ENCODE assay signal across 1 cellular context in the genomic region with DNA sequence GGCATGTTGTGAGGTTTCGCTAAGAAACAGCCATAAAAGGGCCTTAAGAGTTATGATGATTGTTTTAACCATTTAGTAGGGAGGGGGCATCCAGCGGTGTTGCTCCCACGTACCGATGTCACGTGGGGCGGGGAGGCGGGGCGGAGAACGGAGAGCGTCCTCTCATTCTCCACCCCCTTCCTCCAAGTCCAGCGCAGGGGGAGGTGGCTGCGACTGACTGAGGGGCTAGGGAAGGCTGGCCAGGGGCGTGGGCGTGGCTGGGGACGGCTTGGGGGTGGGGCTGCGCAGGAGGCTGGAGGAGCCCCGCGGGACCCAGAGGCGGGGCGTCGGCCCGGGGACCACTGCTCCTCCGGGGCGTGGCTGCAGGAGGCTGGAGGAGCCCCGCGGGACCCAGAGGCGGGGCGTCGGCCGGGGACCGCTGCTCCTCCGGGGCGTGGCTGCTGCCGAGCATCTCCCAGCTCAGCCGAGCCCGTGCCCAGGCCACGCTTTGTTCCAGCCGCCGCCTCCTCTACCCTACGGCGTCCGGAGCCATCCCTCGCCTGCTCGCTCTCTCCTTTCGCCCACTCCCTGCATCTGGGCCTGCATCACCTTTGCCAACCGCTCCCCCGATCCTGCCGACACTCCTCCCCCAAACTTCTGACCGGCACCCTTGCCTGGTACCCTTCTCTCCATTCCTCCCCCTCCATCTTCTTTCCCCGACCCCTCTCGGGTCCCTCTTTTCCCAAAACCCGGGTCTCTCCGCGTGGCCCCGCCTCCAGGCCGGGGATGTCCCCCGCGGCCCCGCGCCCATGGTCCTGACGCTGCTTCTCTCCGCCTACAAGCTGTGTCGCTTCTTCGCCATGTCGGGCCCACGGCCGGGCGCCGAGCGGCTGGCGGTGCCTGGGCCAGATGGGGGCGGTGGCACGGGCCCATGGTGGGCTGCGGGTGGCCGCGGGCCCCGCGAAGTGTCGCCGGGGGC.
A peak's percentile ranks its signal among the peaks of the same experiment; 100 is the strongest.
TF ChIP-seq lines count a peak whose summit lies in the region.

A gene (plus strand): TSS at position 450 of the 958 bp plus-strand sequence. CDS start 339 bp downstream, at position 789.

TF ChIP-seq in HEK293, 187 proteins besides CTCF, POLR2A, EP300 and RAD21 (continued from another document and continues in another):
- TF ChIP-seq ZNF16 (tag by site-specific recombination; IDR thresholded peaks at IDR 0.05; ENCODE audit: low read depth) (no peak), ZNF658 (tag by site-specific recombination; IDR thresholded peaks at IDR 0.05) (no peak), KLF10 (tag by site-specific recombination; IDR thresholded peaks at IDR 0.05) (peak; percentile 90), YY2 (tag by site-specific recombination; IDR thresholded peaks at IDR 0.05) (peak; percentile 53; the same call in 1 of the 2 replicates), KLF16 (tag by site-specific recombination; IDR thresholded peaks at IDR 0.05) (peak; percentile 40), ZNF335 (tag by site-specific recombination; conservative IDR thresholded peaks at IDR 0.05) (peak; percentile 98), SETDB1 (IDR thresholded peaks at IDR 0.05; ENCODE audit: insufficient read length, low read length) (no peak), ZSCAN30 (tag by site-specific recombination; IDR thresholded peaks at IDR 0.05) (0 out of 2 replicates have a peak, but pooled peaks have one; percentile 48), ZNF366 (tag by site-specific recombination; conservative IDR thresholded peaks at IDR 0.05) (peak; percentile 95), KLF1 (tag by site-specific recombination; IDR thresholded peaks at IDR 0.05) (peak; percentile 96), ZFHX2 (tag by site-specific recombination; conservative IDR thresholded peaks at IDR 0.05) (peak; percentile 96), ZNF394 (tag by site-specific recombination; IDR thresholded peaks at IDR 0.05; ENCODE audit: borderline replicate concordance) (peak; percentile 73; the same call in 1 of the 2 replicates), ZNF785 (tag by site-specific recombination; IDR thresholded peaks at IDR 0.05) (peak; percentile 89; the same call in 1 of the 2 replicates), OSR2 (tag by site-specific recombination; IDR thresholded peaks at IDR 0.05) (no peak), ZNF132 (tag by site-specific recombination; IDR thresholded peaks at IDR 0.05; ENCODE audit: borderline replicate concordance) (no peak), RBAK (tag by site-specific recombination; IDR thresholded peaks at IDR 0.05) (no peak), ZNF426 (tag by site-specific recombination; IDR thresholded peaks at IDR 0.05) (no peak), ZBTB48 (tag by site-specific recombination; IDR thresholded peaks at IDR 0.05) (peak; percentile 93), ZNF404 (tag by site-specific recombination; IDR thresholded peaks at IDR 0.05) (no peak), ZNF24 (tag by site-specific recombination; IDR thresholded peaks at IDR 0.05) (peak; percentile 65; the same call in 1 of the 2 replicates), ZNF146 (tag by site-specific recombination; IDR thresholded peaks at IDR 0.05) (no peak), KLF7 (tag by site-specific recombination; IDR thresholded peaks at IDR 0.05; ENCODE audit: borderline replicate concordance) (peak; percentile 78; the same call in 1 of the 2 replicates)
- TF ChIP-seq, protein P1, sequence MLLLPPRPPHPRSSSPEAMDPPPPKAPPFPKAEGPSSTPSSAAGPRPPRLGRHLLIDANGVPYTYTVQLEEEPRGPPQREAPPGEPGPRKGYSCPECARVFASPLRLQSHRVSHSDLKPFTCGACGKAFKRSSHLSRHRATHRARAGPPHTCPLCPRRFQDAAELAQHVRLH (tag by site-specific recombination; IDR thresholded peaks at IDR 0.05) = peak; percentile 73; the same call in 1 of the 2 replicates
- TF ChIP-seq, protein P2, sequence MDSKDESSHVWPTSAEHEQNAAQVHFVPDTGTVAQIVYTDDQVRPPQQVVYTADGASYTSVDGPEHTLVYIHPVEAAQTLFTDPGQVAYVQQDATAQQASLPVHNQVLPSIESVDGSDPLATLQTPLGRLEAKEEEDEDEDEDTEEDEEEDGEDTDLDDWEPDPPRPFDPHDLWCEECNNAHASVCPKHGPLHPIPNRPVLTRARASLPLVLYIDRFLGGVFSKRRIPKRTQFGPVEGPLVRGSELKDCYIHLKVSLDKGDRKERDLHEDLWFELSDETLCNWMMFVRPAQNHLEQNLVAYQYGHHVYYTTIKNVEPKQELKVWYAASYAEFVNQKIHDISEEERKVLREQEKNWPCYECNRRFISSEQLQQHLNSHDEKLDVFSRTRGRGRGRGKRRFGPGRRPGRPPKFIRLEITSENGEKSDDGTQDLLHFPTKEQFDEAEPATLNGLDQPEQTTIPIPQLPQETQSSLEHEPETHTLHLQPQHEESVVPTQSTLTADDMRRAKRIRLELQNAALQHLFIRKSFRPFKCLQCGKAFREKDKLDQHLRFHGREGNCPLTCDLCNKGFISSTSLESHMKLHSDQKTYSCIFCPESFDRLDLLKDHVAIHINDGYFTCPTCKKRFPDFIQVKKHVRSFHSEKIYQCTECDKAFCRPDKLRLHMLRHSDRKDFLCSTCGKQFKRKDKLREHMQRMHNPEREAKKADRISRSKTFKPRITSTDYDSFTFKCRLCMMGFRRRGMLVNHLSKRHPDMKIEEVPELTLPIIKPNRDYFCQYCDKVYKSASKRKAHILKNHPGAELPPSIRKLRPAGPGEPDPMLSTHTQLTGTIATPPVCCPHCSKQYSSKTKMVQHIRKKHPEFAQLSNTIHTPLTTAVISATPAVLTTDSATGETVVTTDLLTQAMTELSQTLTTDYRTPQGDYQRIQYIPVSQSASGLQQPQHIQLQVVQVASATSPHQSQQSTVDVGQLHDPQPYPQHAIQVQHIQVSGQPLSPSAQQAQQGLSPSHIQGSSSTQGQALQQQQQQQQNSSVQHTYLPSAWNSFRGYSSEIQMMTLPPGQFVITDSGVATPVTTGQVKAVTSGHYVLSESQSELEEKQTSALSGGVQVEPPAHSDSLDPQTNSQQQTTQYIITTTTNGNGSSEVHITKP (tag by site-specific recombination; IDR thresholded peaks at IDR 0.05) = peak; percentile 98
- TF ChIP-seq, protein P3, sequence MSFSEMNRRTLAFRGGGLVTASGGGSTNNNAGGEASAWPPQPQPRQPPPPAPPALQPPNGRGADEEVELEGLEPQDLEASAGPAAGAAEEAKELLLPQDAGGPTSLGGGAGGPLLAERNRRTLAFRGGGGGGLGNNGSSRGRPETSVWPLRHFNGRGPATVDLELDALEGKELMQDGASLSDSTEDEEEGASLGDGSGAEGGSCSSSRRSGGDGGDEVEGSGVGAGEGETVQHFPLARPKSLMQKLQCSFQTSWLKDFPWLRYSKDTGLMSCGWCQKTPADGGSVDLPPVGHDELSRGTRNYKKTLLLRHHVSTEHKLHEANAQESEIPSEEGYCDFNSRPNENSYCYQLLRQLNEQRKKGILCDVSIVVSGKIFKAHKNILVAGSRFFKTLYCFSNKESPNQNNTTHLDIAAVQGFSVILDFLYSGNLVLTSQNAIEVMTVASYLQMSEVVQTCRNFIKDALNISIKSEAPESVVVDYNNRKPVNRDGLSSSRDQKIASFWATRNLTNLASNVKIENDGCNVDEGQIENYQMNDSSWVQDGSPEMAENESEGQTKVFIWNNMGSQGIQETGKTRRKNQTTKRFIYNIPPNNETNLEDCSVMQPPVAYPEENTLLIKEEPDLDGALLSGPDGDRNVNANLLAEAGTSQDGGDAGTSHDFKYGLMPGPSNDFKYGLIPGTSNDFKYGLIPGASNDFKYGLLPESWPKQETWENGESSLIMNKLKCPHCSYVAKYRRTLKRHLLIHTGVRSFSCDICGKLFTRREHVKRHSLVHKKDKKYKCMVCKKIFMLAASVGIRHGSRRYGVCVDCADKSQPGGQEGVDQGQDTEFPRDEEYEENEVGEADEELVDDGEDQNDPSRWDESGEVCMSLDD (tag by site-specific recombination; IDR thresholded peaks at IDR 0.05) = peak; percentile 84
- TF ChIP-seq, protein P4, sequence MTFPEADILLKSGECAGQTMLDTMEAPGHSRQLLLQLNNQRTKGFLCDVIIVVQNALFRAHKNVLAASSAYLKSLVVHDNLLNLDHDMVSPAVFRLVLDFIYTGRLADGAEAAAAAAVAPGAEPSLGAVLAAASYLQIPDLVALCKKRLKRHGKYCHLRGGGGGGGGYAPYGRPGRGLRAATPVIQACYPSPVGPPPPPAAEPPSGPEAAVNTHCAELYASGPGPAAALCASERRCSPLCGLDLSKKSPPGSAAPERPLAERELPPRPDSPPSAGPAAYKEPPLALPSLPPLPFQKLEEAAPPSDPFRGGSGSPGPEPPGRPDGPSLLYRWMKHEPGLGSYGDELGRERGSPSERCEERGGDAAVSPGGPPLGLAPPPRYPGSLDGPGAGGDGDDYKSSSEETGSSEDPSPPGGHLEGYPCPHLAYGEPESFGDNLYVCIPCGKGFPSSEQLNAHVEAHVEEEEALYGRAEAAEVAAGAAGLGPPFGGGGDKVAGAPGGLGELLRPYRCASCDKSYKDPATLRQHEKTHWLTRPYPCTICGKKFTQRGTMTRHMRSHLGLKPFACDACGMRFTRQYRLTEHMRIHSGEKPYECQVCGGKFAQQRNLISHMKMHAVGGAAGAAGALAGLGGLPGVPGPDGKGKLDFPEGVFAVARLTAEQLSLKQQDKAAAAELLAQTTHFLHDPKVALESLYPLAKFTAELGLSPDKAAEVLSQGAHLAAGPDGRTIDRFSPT (tag by site-specific recombination; IDR thresholded peaks at IDR 0.05) = peak; percentile 85
- TF ChIP-seq, protein P5, sequence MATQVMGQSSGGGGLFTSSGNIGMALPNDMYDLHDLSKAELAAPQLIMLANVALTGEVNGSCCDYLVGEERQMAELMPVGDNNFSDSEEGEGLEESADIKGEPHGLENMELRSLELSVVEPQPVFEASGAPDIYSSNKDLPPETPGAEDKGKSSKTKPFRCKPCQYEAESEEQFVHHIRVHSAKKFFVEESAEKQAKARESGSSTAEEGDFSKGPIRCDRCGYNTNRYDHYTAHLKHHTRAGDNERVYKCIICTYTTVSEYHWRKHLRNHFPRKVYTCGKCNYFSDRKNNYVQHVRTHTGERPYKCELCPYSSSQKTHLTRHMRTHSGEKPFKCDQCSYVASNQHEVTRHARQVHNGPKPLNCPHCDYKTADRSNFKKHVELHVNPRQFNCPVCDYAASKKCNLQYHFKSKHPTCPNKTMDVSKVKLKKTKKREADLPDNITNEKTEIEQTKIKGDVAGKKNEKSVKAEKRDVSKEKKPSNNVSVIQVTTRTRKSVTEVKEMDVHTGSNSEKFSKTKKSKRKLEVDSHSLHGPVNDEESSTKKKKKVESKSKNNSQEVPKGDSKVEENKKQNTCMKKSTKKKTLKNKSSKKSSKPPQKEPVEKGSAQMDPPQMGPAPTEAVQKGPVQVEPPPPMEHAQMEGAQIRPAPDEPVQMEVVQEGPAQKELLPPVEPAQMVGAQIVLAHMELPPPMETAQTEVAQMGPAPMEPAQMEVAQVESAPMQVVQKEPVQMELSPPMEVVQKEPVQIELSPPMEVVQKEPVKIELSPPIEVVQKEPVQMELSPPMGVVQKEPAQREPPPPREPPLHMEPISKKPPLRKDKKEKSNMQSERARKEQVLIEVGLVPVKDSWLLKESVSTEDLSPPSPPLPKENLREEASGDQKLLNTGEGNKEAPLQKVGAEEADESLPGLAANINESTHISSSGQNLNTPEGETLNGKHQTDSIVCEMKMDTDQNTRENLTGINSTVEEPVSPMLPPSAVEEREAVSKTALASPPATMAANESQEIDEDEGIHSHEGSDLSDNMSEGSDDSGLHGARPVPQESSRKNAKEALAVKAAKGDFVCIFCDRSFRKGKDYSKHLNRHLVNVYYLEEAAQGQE (tag by site-specific recombination; IDR thresholded peaks at IDR 0.05) = peak; percentile 54; the same call in 1 of the 2 replicates
- TF ChIP-seq, protein P6, sequence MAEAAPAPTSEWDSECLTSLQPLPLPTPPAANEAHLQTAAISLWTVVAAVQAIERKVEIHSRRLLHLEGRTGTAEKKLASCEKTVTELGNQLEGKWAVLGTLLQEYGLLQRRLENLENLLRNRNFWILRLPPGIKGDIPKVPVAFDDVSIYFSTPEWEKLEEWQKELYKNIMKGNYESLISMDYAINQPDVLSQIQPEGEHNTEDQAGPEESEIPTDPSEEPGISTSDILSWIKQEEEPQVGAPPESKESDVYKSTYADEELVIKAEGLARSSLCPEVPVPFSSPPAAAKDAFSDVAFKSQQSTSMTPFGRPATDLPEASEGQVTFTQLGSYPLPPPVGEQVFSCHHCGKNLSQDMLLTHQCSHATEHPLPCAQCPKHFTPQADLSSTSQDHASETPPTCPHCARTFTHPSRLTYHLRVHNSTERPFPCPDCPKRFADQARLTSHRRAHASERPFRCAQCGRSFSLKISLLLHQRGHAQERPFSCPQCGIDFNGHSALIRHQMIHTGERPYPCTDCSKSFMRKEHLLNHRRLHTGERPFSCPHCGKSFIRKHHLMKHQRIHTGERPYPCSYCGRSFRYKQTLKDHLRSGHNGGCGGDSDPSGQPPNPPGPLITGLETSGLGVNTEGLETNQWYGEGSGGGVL (tag by site-specific recombination; IDR thresholded peaks at IDR 0.05) = peak; percentile 74
- TF ChIP-seq, protein P7, sequence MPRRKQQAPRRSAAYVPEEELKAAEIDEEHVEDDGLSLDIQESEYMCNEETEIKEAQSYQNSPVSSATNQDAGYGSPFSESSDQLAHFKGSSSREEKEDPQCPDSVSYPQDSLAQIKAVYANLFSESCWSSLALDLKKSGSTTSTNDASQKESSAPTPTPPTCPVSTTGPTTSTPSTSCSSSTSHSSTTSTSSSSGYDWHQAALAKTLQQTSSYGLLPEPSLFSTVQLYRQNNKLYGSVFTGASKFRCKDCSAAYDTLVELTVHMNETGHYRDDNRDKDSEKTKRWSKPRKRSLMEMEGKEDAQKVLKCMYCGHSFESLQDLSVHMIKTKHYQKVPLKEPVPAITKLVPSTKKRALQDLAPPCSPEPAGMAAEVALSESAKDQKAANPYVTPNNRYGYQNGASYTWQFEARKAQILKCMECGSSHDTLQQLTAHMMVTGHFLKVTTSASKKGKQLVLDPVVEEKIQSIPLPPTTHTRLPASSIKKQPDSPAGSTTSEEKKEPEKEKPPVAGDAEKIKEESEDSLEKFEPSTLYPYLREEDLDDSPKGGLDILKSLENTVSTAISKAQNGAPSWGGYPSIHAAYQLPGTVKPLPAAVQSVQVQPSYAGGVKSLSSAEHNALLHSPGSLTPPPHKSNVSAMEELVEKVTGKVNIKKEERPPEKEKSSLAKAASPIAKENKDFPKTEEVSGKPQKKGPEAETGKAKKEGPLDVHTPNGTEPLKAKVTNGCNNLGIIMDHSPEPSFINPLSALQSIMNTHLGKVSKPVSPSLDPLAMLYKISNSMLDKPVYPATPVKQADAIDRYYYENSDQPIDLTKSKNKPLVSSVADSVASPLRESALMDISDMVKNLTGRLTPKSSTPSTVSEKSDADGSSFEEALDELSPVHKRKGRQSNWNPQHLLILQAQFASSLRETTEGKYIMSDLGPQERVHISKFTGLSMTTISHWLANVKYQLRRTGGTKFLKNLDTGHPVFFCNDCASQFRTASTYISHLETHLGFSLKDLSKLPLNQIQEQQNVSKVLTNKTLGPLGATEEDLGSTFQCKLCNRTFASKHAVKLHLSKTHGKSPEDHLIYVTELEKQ (tag by site-specific recombination; IDR thresholded peaks at IDR 0.05; ENCODE audit: borderline replicate concordance) = no peak
- TF ChIP-seq, protein P8, sequence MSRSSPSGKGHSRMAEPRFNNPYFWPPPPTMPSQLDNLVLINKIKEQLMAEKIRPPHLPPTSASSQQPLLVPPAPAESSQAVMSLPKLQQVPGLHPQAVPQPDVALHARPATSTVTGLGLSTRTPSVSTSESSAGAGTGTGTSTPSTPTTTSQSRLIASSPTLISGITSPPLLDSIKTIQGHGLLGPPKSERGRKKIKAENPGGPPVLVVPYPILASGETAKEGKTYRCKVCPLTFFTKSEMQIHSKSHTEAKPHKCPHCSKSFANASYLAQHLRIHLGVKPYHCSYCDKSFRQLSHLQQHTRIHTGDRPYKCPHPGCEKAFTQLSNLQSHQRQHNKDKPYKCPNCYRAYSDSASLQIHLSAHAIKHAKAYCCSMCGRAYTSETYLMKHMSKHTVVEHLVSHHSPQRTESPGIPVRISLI (tag by site-specific recombination; IDR thresholded peaks at IDR 0.05) = no peak
